In the genomic region with DNA sequence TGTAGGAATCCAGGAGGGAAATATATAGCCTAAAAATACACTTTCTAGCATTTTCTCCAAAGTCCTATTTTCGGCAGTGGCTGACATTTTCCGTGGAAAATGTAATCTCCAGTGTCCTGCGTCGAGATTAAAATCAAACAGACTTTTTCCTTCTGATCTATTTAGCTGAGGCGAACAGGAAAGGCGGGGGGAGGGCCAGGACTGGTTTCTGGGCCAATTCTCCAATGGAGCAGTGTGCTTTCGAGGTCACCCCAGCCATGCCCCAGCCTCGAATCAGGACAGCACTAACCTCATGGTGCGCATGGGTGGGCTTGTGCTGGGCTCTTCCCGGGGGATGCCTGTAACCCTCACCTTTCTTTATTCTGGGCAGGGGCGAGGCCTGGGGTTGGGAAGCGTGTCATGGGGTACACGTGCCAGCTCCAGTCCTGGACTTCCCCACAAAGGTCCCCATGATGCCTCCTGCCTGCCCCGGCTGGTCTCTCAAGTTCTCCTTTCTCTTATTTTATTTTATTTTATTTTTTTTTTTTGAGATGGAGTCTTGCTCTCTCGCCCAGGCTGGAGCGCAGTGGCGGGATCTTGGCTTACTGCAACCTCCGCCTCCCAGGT, we compare ENCODE assay signal across 34 cellular contexts. TPM values are rescaled to one million over a fixed set of nuclear protein-coding genes. Genes with fewer than 3 reads are reported as not detected.
DNase-seq lines count a peak whose midpoint lies in the region; ATAC-seq lines count a peak whose summit lies in the region.
"Had no signal": no experiment of that assay in that cellular context is flagged by ENCODE, and none has a peak within 500 bp of the region (broad histone marks: within the 10 kb centered on the region; RNA-seq: fewer than 3 reads in every experiment).

No MANE protein-coding gene starts in this region.

- H3K27ac Mint-ChIP-seq in activated naive CD8-positive, alpha-beta T cell = peak overlapping the region; percentile 50
- no peak overlapping the region for H3K27ac Mint-ChIP-seq in activated naive CD8-positive, alpha-beta T cell treated with anti-CD3 and anti-CD28 coated beads for 36 hours
- H3K27ac Mint-ChIP-seq in CD4-positive, CD25-positive, alpha-beta regulatory T cell = peak overlapping the region in 2 of 3 donors; percentile 46 to 80
- peak overlapping the region; percentile 82 for H3K27ac Mint-ChIP-seq in activated T-helper 17 cell treated with anti-CD3 and anti-CD28 coated beads, Interleukin-2, amount 50 U/mL, for 72 hours
- H3K27ac Mint-ChIP-seq in stimulated activated effector memory CD8-positive, alpha-beta T cell treated with anti-CD3 and anti-CD28 coated beads, Interleukin-12 subunit alpha, Interleukin-12 subunit beta, amount 100 ng/mL, for 72 hours = peak overlapping the region; percentile 91
- H3K27ac Mint-ChIP-seq: activated CD8-positive, alpha-beta memory T cell treated with anti-CD3 and anti-CD28 coated beads, Interleukin-2, amount 10 ng/mL, durations not matched to agents 7 days and 5 days; activated T-cell treated with anti-CD3 and anti-CD28 coated beads, Interleukin-2, amount 50 U/mL, for 72 hours; neural progenitor cell had no signal

- no peak overlapping the region for H3K4me3 Mint-ChIP-seq in activated naive CD8-positive, alpha-beta T cell
- no peak overlapping the region for H3K4me3 Mint-ChIP-seq in activated naive CD8-positive, alpha-beta T cell treated with anti-CD3 and anti-CD28 coated beads for 36 hours
- H3K4me3 Mint-ChIP-seq in CD4-positive, CD25-positive, alpha-beta regulatory T cell = no peak overlapping the region
- H3K4me3 Mint-ChIP-seq in activated T-helper 17 cell treated with anti-CD3 and anti-CD28 coated beads, Interleukin-2, amount 50 U/mL, for 72 hours = no peak overlapping the region
- H3K4me3 Mint-ChIP-seq in stimulated activated effector memory CD8-positive, alpha-beta T cell treated with anti-CD3 and anti-CD28 coated beads, Interleukin-12 subunit alpha, Interleukin-12 subunit beta, amount 100 ng/mL, for 72 hours = no peak overlapping the region
- H3K4me3 Mint-ChIP-seq: activated CD4-positive, alpha-beta T cell treated with anti-CD3 and anti-CD28 coated beads, Interleukin-2, amount 10 ng/mL, durations not matched to agents 7 days and 5 days; activated CD8-positive, alpha-beta memory T cell treated with anti-CD3 and anti-CD28 coated beads, Interleukin-2, amount 10 ng/mL, durations not matched to agents 7 days and 5 days; activated T-cell treated with anti-CD3 and anti-CD28 coated beads, Interleukin-2, amount 50 U/mL, for 72 hours; neural progenitor cell; stimulated activated naive CD8-positive, alpha-beta T cell treated with anti-CD3 and anti-CD28 coated beads, Interleukin-15, amount 100 ng/mL, for 72 hours had no signal

- DNase-seq in activated naive CD8-positive, alpha-beta T cell treated with anti-CD3 and anti-CD28 coated beads for 36 hours = no peak
- no peak for DNase-seq in CD4-positive, CD25-positive, alpha-beta regulatory T cell
- no peak for DNase-seq in stimulated activated effector memory CD8-positive, alpha-beta T cell treated with anti-CD3 and anti-CD28 coated beads, Interleukin-12 subunit alpha, Interleukin-12 subunit beta, amount 100 ng/mL, for 72 hours (ENCODE audit: low spot score in 2 of 2)
- no peak for DNase-seq in T-helper 2 cell
- DNase-seq: activated CD4-positive, alpha-beta T cell treated with anti-CD3 and anti-CD28 coated beads, Interleukin-2, amount 10 ng/mL, durations not matched to agents 7 days and 5 days; activated CD8-positive, alpha-beta memory T cell treated with anti-CD3 and anti-CD28 coated beads, Interleukin-2, amount 10 ng/mL, durations not matched to agents 7 days and 5 days; activated naive CD4-positive, alpha-beta T cell treated with Interleukin-2 at 50 U/mL for 16 hours; activated T-cell treated with anti-CD3 and anti-CD28 coated beads, Interleukin-2, amount 50 U/mL, for 72 hours; amygdala; Caco-2; DMS79; GDM1; hippocampal formation; mammary epithelial cell; NCI-H1436; NCI-H2081; NCI-H524 treated with DMSO at 0.1 percent for 48 hours; PC-9; posterior cingulate gyrus; SHP77 treated with DMSO at 0.1 percent for 48 hours; stimulated activated CD4-positive, alpha-beta T cell treated with anti-CD3 and anti-CD28 coated beads, Interleukin-1b, Interleukin-23, amount 100 ng/mL, for 48 hours; stimulated activated naive CD8-positive, alpha-beta T cell treated with anti-CD3 and anti-CD28 coated beads, Interleukin-15, amount 100 ng/mL, for 72 hours; SW 1271; T1000 had no signal

- no peak overlapping the region for H3K27ac ChIP-seq in CD4-positive, CD25-positive, alpha-beta regulatory T cell (ENCODE audit: insufficient read depth, low read length, poor library complexity, severe bottlenecking)
- H3K27ac ChIP-seq: neural progenitor cell, PC-9, thoracic aorta had no signal

- no peaks in the 10 kb centered on the region for H3K27me3 ChIP-seq in CD4-positive, CD25-positive, alpha-beta regulatory T cell (ENCODE audit: control insufficient read depth, insufficient read depth, low read length)
- H3K27me3 ChIP-seq: gastroesophageal sphincter had no signal

- H3K4me3 ChIP-seq in CD4-positive, CD25-positive, alpha-beta regulatory T cell (ENCODE audit: low read depth, low read length) = no peak overlapping the region
- H3K4me3 ChIP-seq: gastroesophageal sphincter, neural progenitor cell, PC-9, thoracic aorta had no signal

- ATAC-seq in CD4-positive, CD25-positive, alpha-beta regulatory T cell (ENCODE audit: low read depth in 2 of 2) = no peak
- ATAC-seq in activated T-helper 17 cell treated with anti-CD3 and anti-CD28 coated beads, Interleukin-2, amount 50 U/mL, for 72 hours (replicated peaks) = no peak
- ATAC-seq in stimulated activated effector memory CD8-positive, alpha-beta T cell treated with anti-CD3 and anti-CD28 coated beads, Interleukin-12 subunit alpha, Interleukin-12 subunit beta, amount 100 ng/mL, for 72 hours = no peak
- ATAC-seq in GM19452 (IDR thresholded peaks at IDR 0.05; ENCODE audit: unreplicated experiment) = no peak
- ATAC-seq: activated CD8-positive, alpha-beta memory T cell treated with anti-CD3 and anti-CD28 coated beads, Interleukin-2, amount 10 ng/mL, durations not matched to agents 7 days and 5 days; activated T-cell treated with anti-CD3 and anti-CD28 coated beads, Interleukin-2, amount 50 U/mL, for 72 hours; gastroesophageal sphincter; HepG2; stimulated activated naive CD8-positive, alpha-beta T cell treated with anti-CD3 and anti-CD28 coated beads, Interleukin-15, amount 100 ng/mL, for 72 hours had no signal

- no peaks in the 10 kb centered on the region for H3K36me3 Mint-ChIP-seq in activated naive CD8-positive, alpha-beta T cell
- no peaks in the 10 kb centered on the region for H3K36me3 Mint-ChIP-seq in activated naive CD8-positive, alpha-beta T cell treated with anti-CD3 and anti-CD28 coated beads for 36 hours
- peaks cover 11% of the 10 kb centered on the region for H3K36me3 Mint-ChIP-seq in CD4-positive, CD25-positive, alpha-beta regulatory T cell
- H3K36me3 Mint-ChIP-seq in activated T-helper 17 cell treated with anti-CD3 and anti-CD28 coated beads, Interleukin-2, amount 50 U/mL, for 72 hours (ENCODE audit: low read depth) = peaks cover 31% of the 10 kb centered on the region
- peaks cover 61% of the 10 kb centered on the region for H3K36me3 Mint-ChIP-seq in stimulated activated effector memory CD8-positive, alpha-beta T cell treated with anti-CD3 and anti-CD28 coated beads, Interleukin-12 subunit alpha, Interleukin-12 subunit beta, amount 100 ng/mL, for 72 hours
- H3K36me3 Mint-ChIP-seq: neural progenitor cell, WTC11 had no signal

- H3K4me1 Mint-ChIP-seq in activated naive CD8-positive, alpha-beta T cell (ENCODE audit: low read depth) = peaks cover 38% of the 10 kb centered on the region
- H3K4me1 Mint-ChIP-seq in activated naive CD8-positive, alpha-beta T cell treated with anti-CD3 and anti-CD28 coated beads for 36 hours = peaks cover 35% of the 10 kb centered on the region
- peaks cover 11 to 52% (median 16%) of the 10 kb centered on the region in 4 donors for H3K4me1 Mint-ChIP-seq in CD4-positive, CD25-positive, alpha-beta regulatory T cell
- H3K4me1 Mint-ChIP-seq in activated T-helper 17 cell treated with anti-CD3 and anti-CD28 coated beads, Interleukin-2, amount 50 U/mL, for 72 hours = peaks cover 21% of the 10 kb centered on the region
- peaks cover 53% of the 10 kb centered on the region for H3K4me1 Mint-ChIP-seq in stimulated activated effector memory CD8-positive, alpha-beta T cell treated with anti-CD3 and anti-CD28 coated beads, Interleukin-12 subunit alpha, Interleukin-12 subunit beta, amount 100 ng/mL, for 72 hours

- no peaks in the 10 kb centered on the region for H3K27me3 Mint-ChIP-seq in activated naive CD8-positive, alpha-beta T cell
- H3K27me3 Mint-ChIP-seq in activated naive CD8-positive, alpha-beta T cell treated with anti-CD3 and anti-CD28 coated beads for 36 hours = no peaks in the 10 kb centered on the region
- no peaks in the 10 kb centered on the region for H3K27me3 Mint-ChIP-seq in CD4-positive, CD25-positive, alpha-beta regulatory T cell
- H3K27me3 Mint-ChIP-seq in activated T-helper 17 cell treated with anti-CD3 and anti-CD28 coated beads, Interleukin-2, amount 50 U/mL, for 72 hours = no peaks in the 10 kb centered on the region
- H3K27me3 Mint-ChIP-seq: activated CD4-positive, alpha-beta T cell treated with anti-CD3 and anti-CD28 coated beads, Interleukin-2, amount 10 ng/mL, durations not matched to agents 7 days and 5 days; activated CD8-positive, alpha-beta memory T cell treated with anti-CD3 and anti-CD28 coated beads, Interleukin-2, amount 10 ng/mL, durations not matched to agents 7 days and 5 days; stimulated activated naive CD8-positive, alpha-beta T cell treated with anti-CD3 and anti-CD28 coated beads, Interleukin-15, amount 100 ng/mL, for 72 hours had no signal

- H3K36me3 ChIP-seq in CD4-positive, CD25-positive, alpha-beta regulatory T cell (ENCODE audit: control insufficient read depth, insufficient read depth, low read length) = peaks cover 52% of the 10 kb centered on the region
- H3K36me3 ChIP-seq: gastroesophageal sphincter, neural progenitor cell had no signal

- no peaks in the 10 kb centered on the region for H3K9me3 ChIP-seq in CD4-positive, CD25-positive, alpha-beta regulatory T cell (ENCODE audit: control insufficient read depth in 2 of 2, low read length in 2 of 2)
- H3K9me3 ChIP-seq: Caco-2, gastroesophageal sphincter, thoracic aorta had no signal

- no peaks in the 10 kb centered on the region for H3K9me3 Mint-ChIP-seq in activated naive CD8-positive, alpha-beta T cell (ENCODE audit: low read depth)
- no peaks in the 10 kb centered on the region for H3K9me3 Mint-ChIP-seq in activated naive CD8-positive, alpha-beta T cell treated with anti-CD3 and anti-CD28 coated beads for 36 hours
- no peaks in the 10 kb centered on the region for H3K9me3 Mint-ChIP-seq in CD4-positive, CD25-positive, alpha-beta regulatory T cell
- no peaks in the 10 kb centered on the region for H3K9me3 Mint-ChIP-seq in activated T-helper 17 cell treated with anti-CD3 and anti-CD28 coated beads, Interleukin-2, amount 50 U/mL, for 72 hours
- no peaks in the 10 kb centered on the region for H3K9me3 Mint-ChIP-seq in stimulated activated effector memory CD8-positive, alpha-beta T cell treated with anti-CD3 and anti-CD28 coated beads, Interleukin-12 subunit alpha, Interleukin-12 subunit beta, amount 100 ng/mL, for 72 hours
- H3K9me3 Mint-ChIP-seq: activated CD4-positive, alpha-beta T cell treated with anti-CD3 and anti-CD28 coated beads, Interleukin-2, amount 10 ng/mL, durations not matched to agents 7 days and 5 days; activated T-cell treated with anti-CD3 and anti-CD28 coated beads, Interleukin-2, amount 50 U/mL, for 72 hours; neural progenitor cell; stimulated activated naive CD8-positive, alpha-beta T cell treated with anti-CD3 and anti-CD28 coated beads, Interleukin-15, amount 100 ng/mL, for 72 hours; WTC11 had no signal

- H3K4me1 ChIP-seq in CD4-positive, CD25-positive, alpha-beta regulatory T cell (ENCODE audit: control insufficient read depth, insufficient read depth, low read length, poor library complexity, severe bottlenecking) = peaks cover 24% of the 10 kb centered on the region

RNA-seq across cellular contexts. Expression of a gene that starts 8.8 kb away (rescaled TPM):
- 10 to 100 TPM; 85.7 to 89.9 TPM for total RNA-seq in activated naive CD8-positive, alpha-beta T cell treated with anti-CD3 and anti-CD28 coated beads for 36 hours
- 306 TPM for total RNA-seq in CD4-positive, CD25-positive, alpha-beta regulatory T cell
- polyA plus RNA-seq in CD4-positive, CD25-positive, alpha-beta regulatory T cell = 10 to 100 TPM; 33.5 to 49.2 (median 41.2) TPM
- 100 to 1,000 TPM in 1 of 2 donors, 10 to 100 TPM in 1; 81.5 to 153 TPM for total RNA-seq in activated T-helper 17 cell treated with anti-CD3 and anti-CD28 coated beads, Interleukin-2, amount 50 U/mL, for 72 hours
- total RNA-seq: HepG2 had no signal
- polyA plus RNA-seq: mammary epithelial cell had no signal

RNA-seq across cellular contexts. Expression of a gene that starts 39.2 kb away (rescaled TPM):
- under 1 TPM; 0.45 to 0.54 TPM for total RNA-seq in activated naive CD8-positive, alpha-beta T cell treated with anti-CD3 and anti-CD28 coated beads for 36 hours
- total RNA-seq in CD4-positive, CD25-positive, alpha-beta regulatory T cell = 2.3 TPM
- polyA plus RNA-seq in CD4-positive, CD25-positive, alpha-beta regulatory T cell = not detected
- 1 to 10 TPM in 1 of 2 donors, not detected in 1; 1.6 TPM for total RNA-seq in activated T-helper 17 cell treated with anti-CD3 and anti-CD28 coated beads, Interleukin-2, amount 50 U/mL, for 72 hours
- total RNA-seq: chondrocyte, endothelial cell of umbilical vein, mammary epithelial cell, PC-9 had no signal
- polyA plus RNA-seq: endothelial cell of umbilical vein, mammary epithelial cell had no signal
